In the genomic region with DNA sequence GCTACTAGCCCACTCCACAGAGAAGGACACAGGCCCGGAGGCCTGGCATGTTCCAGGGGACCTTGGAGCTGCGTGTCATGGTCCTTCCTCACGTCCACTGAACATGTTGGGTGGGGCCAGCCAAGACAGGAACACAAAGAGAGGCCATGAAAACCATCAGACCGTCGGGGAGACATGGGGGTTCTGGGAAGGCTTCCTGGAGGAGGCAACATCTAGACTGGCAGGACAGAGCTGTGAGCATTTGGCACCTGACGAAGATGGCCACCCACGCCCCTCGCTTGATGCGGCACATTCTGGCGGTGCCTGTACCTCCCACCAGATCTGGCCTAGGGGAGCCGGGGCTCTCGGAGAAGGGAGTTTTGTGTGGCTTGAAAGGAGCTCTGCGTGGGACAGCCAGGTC, we compare ENCODE assay signal across 26 cellular contexts. TPM values are rescaled to one million over a fixed set of nuclear protein-coding genes. Genes with fewer than 3 reads are reported as not detected.
"Had no signal": no experiment of that assay in that cellular context is flagged by ENCODE, and none has a peak within 500 bp of the region (broad histone marks: within the 10 kb centered on the region; RNA-seq: fewer than 3 reads in every experiment).

No MANE protein-coding gene starts in this region.

- H2AFZ ChIP-seq: hepatocyte had no signal

- ATAC-seq: activated CD8-positive, alpha-beta T cell treated with anti-CD3 and anti-CD28 coated beads for 36 hours; gastroesophageal sphincter; sciatic nerve had no signal

- H3K36me3 ChIP-seq: brain microvascular endothelial cell, left ventricle myocardium inferior, transverse colon had no signal

- H3K27me3 ChIP-seq: brain microvascular endothelial cell, hepatocyte, transverse colon had no signal

- FAIRE-seq: astrocyte, endothelial cell of umbilical vein had no signal

- H3K4me3 Mint-ChIP-seq: activated CD4-positive, alpha-beta T cell treated with anti-CD3 and anti-CD28 coated beads, Interleukin-2, amount 10 ng/mL, durations not matched to agents 7 days and 5 days; activated CD8-positive, alpha-beta T cell treated with anti-CD3 and anti-CD28 coated beads for 36 hours; activated naive CD8-positive, alpha-beta T cell; activated T-cell treated with anti-CD3 and anti-CD28 coated beads, Interleukin-2, amount 50 U/mL, for 4 hours; stimulated activated naive B cell treated with anti-CD40 and anti-IgM and Interleukin-4, amounts not matched to agents 10 μg/mL and 1 μg/mL and 100 μg/mL, for 72 hours; T-helper 1 cell treated with Interleukin-12 subunit alpha and Interleukin-12 subunit beta and Interleukin-4 antibody, amounts not matched to agents 30 μg/mL and 1 μg/mL, for 36 hours had no signal

- H3K4me3 ChIP-seq: gastroesophageal sphincter, hepatocyte, left ventricle myocardium inferior, lung, skin epidermis, transverse colon had no signal

- DNase-seq: activated CD4-positive, alpha-beta T cell treated with anti-CD3 and anti-CD28 coated beads, Interleukin-2, amount 10 ng/mL, durations not matched to agents 7 days and 5 days; activated CD4-positive, CD25-positive, alpha-beta regulatory T cell treated with anti-CD3 and anti-CD28 coated beads, Interleukin-2, amount 50 U/mL, for 72 hours; activated CD8-positive, alpha-beta T cell treated with anti-CD3 and anti-CD28 coated beads for 36 hours; activated T-cell treated with anti-CD3 and anti-CD28 coated beads, Interleukin-2, amount 50 U/mL, for 4 hours; brain microvascular endothelial cell; caudate nucleus; islet precursor cell; left ventricle myocardium inferior; occipital lobe; stimulated activated CD4-positive, alpha-beta T cell treated with anti-CD3 and anti-CD28 coated beads, Interleukin-1b, Interleukin-23, amount 100 ng/mL, for 48 hours; stimulated activated CD4-positive, alpha-beta T cell treated with anti-CD3 and anti-CD28 coated beads, Interleukin-4, amount 100 ng/mL, for 4 hours; stimulated activated CD8-positive, alpha-beta memory T cell treated with anti-CD3 and anti-CD28 coated beads, Interleukin-4, amount 100 ng/mL, for 48 hours; stimulated activated naive B cell treated with anti-CD40 and anti-IgM and Interleukin-4, amounts not matched to agents 10 μg/mL and 1 μg/mL and 100 μg/mL, for 72 hours; SW 1271; T1000; transverse colon had no signal

- H3K4me2 ChIP-seq: hepatocyte had no signal

- H3K27ac Mint-ChIP-seq: activated CD4-positive, alpha-beta T cell treated with anti-CD3 and anti-CD28 coated beads, Interleukin-2, amount 10 ng/mL, durations not matched to agents 7 days and 5 days; activated CD8-positive, alpha-beta T cell treated with anti-CD3 and anti-CD28 coated beads for 36 hours; activated naive CD8-positive, alpha-beta T cell; activated T-helper 2 cell treated with anti-CD3 and anti-CD28 coated beads, Interferon-gamma antibody, Interleukin-2, Interleukin-4, amounts not matched to agents 10 μg/mL and 5 μg/mL and 100 μg/mL, durations not matched to agents 14 hours and 24 hours and 36 hours; stimulated activated naive B cell treated with anti-CD40 and anti-IgM and Interleukin-4, amounts not matched to agents 10 μg/mL and 1 μg/mL and 100 μg/mL, for 72 hours; T-helper 1 cell treated with Interleukin-12 subunit alpha and Interleukin-12 subunit beta and Interleukin-4 antibody, amounts not matched to agents 30 μg/mL and 1 μg/mL, for 36 hours had no signal

- H3K9me3 Mint-ChIP-seq: activated CD8-positive, alpha-beta T cell treated with anti-CD3 and anti-CD28 coated beads for 36 hours; activated T-cell treated with anti-CD3 and anti-CD28 coated beads, Interleukin-2, amount 50 U/mL, for 4 hours; activated T-helper 2 cell treated with anti-CD3 and anti-CD28 coated beads, Interferon-gamma antibody, Interleukin-2, Interleukin-4, amounts not matched to agents 10 μg/mL and 5 μg/mL and 100 μg/mL, durations not matched to agents 14 hours and 24 hours and 36 hours; T-helper 1 cell treated with Interleukin-12 subunit alpha and Interleukin-12 subunit beta and Interleukin-4 antibody, amounts not matched to agents 30 μg/mL and 1 μg/mL, for 36 hours had no signal

- H3K4me1 Mint-ChIP-seq: activated CD4-positive, alpha-beta T cell treated with anti-CD3 and anti-CD28 coated beads, Interleukin-2, amount 10 ng/mL, durations not matched to agents 7 days and 5 days had no signal

- H3K9me3 ChIP-seq: gastroesophageal sphincter, left ventricle myocardium inferior, transverse colon had no signal

- H3K27ac ChIP-seq: brain microvascular endothelial cell, left ventricle myocardium inferior, skin epidermis had no signal

- H3K36me3 Mint-ChIP-seq: activated naive CD8-positive, alpha-beta T cell had no signal

- H3K27me3 Mint-ChIP-seq: activated CD4-positive, alpha-beta T cell treated with anti-CD3 and anti-CD28 coated beads, Interleukin-2, amount 10 ng/mL, durations not matched to agents 7 days and 5 days; activated CD8-positive, alpha-beta T cell treated with anti-CD3 and anti-CD28 coated beads for 36 hours; activated naive CD8-positive, alpha-beta T cell had no signal

RNA-seq across cellular contexts. Expression of a gene that starts 24.7 kb away (rescaled TPM):
- total RNA-seq: endothelial cell of umbilical vein, left ventricle myocardium inferior had no signal
- polyA plus RNA-seq: endothelial cell of umbilical vein had no signal
